In the genomic region with DNA sequence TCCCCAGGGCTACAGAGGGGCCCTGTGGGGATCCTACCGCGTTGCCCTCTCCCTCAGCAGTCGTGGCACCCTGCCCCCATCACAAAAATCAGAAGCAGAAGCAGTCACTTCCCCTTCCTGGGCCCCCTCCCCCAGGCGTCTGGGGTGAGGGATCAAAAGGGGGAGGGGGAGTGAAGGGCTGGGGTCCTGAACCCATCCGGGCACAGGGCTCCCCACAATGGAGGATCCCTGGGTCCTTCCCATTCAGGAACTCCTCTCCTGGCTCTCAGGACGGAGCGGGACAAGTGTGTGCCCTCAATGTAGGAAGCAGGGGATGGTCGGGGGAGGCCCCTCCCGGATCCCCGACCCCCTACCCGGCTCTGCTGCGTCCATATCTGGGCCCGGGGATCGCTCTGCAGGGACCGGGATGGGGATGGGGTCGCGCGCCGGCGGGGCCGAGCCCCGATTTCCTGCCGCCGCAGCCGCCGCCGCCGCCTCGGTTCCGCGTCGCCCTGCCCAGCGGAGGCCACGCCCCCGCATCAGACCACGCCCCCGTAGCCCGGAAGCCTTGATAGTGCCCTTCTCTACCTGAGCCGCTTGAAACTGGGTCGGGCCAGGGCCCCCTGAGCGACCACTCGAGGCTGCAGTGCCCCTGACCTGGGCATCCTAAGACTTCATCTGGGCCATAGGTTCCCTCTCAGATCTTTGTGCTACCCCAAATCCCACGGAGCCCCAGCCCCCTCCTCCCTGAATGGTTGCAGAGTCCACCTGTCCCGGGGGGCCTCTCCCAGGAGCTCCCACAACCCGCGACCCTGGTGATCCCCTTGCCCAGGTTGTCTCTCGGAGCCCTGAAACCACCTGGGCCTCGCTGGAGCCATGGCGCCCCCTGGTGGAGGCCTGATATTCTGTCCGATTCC, we compare ENCODE assay signal across 8 cellular contexts. TPM values are rescaled to one million over a fixed set of nuclear protein-coding genes. Genes with fewer than 3 reads are reported as not detected.
DNase-seq lines count a peak whose midpoint lies in the region; ATAC-seq and TF ChIP-seq lines count a peak whose summit lies in the region.

A gene with protein sequence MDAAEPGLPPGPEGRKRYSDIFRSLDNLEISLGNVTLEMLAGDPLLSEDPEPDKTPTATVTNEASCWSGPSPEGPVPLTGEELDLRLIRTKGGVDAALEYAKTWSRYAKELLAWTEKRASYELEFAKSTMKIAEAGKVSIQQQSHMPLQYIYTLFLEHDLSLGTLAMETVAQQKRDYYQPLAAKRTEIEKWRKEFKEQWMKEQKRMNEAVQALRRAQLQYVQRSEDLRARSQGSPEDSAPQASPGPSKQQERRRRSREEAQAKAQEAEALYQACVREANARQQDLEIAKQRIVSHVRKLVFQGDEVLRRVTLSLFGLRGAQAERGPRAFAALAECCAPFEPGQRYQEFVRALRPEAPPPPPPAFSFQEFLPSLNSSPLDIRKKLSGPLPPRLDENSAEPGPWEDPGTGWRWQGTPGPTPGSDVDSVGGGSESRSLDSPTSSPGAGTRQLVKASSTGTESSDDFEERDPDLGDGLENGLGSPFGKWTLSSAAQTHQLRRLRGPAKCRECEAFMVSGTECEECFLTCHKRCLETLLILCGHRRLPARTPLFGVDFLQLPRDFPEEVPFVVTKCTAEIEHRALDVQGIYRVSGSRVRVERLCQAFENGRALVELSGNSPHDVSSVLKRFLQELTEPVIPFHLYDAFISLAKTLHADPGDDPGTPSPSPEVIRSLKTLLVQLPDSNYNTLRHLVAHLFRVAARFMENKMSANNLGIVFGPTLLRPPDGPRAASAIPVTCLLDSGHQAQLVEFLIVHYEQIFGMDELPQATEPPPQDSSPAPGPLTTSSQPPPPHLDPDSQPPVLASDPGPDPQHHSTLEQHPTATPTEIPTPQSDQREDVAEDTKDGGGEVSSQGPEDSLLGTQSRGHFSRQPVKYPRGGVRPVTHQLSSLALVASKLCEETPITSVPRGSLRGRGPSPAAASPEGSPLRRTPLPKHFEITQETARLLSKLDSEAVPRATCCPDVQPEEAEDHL (minus strand): TSS at position 500 of the 896 bp plus-strand sequence. CDS start 128 bp downstream, at position 372.

- peak within 1 kb of the TSS; percentile 86 for H3K4me2 ChIP-seq in osteoblast (ENCODE audit: insufficient read depth, low read length)

- H3K27me3 ChIP-seq in osteoblast (ENCODE audit: insufficient read depth, low read length) = no peaks in the 10 kb centered on the region
- no peaks in the 10 kb centered on the region for H3K27me3 ChIP-seq in thyroid gland

- intact Hi-C loops in thyroid gland (cut with DNase I) = loop anchor here (2.0 kb wide), 1 partner anchor 109 kb away; no protein-coding TSS in a partner anchor

- peak within 1 kb of the TSS; percentile 91 for H3K4me3 ChIP-seq in Jurkat, Clone E6-1 (ENCODE audit: low read length)
- H3K4me3 ChIP-seq in osteoblast (ENCODE audit: insufficient read depth, low read length) (peak within 1 kb of the TSS; percentile 97), thyroid gland (replicated peaks in 1 of 3) (peak within 1 kb of the TSS; percentile 33 to 63 (median 52))

- H2AFZ ChIP-seq in osteoblast (ENCODE audit: low read length) = peak within 1 kb of the TSS; percentile 89

- peak; percentile 65 for ATAC-seq in GM21526 (IDR thresholded peaks at IDR 0.05; ENCODE audit: low FRiP score, unreplicated experiment)

- H3K9me3 ChIP-seq in osteoblast (ENCODE audit: low read depth, low read length) (no peaks in the 10 kb centered on the region), thyroid gland (no peaks in the 10 kb centered on the region)

- DNase-seq in DMS153 (lab: John Stamatoyannopoulos, UW) = peak; percentile 30
- DNase-seq in Jurkat, Clone E6-1 (ENCODE audit: low read depth, low spot score) = peak; percentile 49
- peak; percentile 52 for DNase-seq in SK-MEL-5 (ENCODE audit: low read depth, low spot score)
- DNase-seq in activated gamma-delta T cell treated with anti-CD3 and anti-CD28 coated beads, Interleukin-2, amount 50 U/mL, for 16 hours (ENCODE audit: low read depth) = peak; percentile 82
- no peak for DNase-seq in glomerular endothelial cell (ENCODE audit: extremely low read depth, low read depth, low spot score)
- peak; percentile 99 for DNase-seq in osteoblast (ENCODE audit: insufficient read length, low spot score, missing footprints)
- DNase-seq in thyroid gland = peak; percentile 78 to 82

- TF ChIP-seq CTCF in osteoblast (IDR thresholded peaks at IDR 0.05; ENCODE audit: extremely low read depth, low read depth, low read length) (peak; percentile 86), thyroid gland (IDR thresholded peaks at IDR 0.05) (peak; percentile 87 to 92 (median 90))

- H3K36me3 ChIP-seq in osteoblast (ENCODE audit: insufficient read depth, low read length) = peaks cover 34% of the 10 kb centered on the region
- H3K36me3 ChIP-seq in thyroid gland = peaks cover 27 to 32% of the 10 kb centered on the region in 2 donors

- in situ Hi-C loops in SK-MEL-5 (cut with HindIII; ENCODE audit: low pct_unique_long_range_greater_than_20kb, low sequenced_read_pairs) = no loop called here

- H3K4me1 ChIP-seq in osteoblast (ENCODE audit: insufficient read depth, low read length) = peaks cover 8% of the 10 kb centered on the region
- H3K4me1 ChIP-seq in thyroid gland = peaks cover 8 to 14% of the 10 kb centered on the region in 2 donors

- peak within 1 kb of the TSS; percentile 45 for H3K27ac ChIP-seq in osteoblast (ENCODE audit: low read depth, low read length)
- H3K27ac ChIP-seq in thyroid gland = peak within 1 kb of the TSS in 2 of 3 donors; percentile 27 to 32

- 1 to 4% methylated on average over 13 to 28 of the region's 50 CpGs for WGBS in thyroid gland, 2 donors

- peak in 1 of 2 donors; percentile 60 for TF ChIP-seq POLR2A in thyroid gland (IDR thresholded peaks at IDR 0.05)

- H4K20me1 ChIP-seq in osteoblast (ENCODE audit: insufficient read depth, low read length) = no peaks in the 10 kb centered on the region

- H3K79me2 ChIP-seq in osteoblast (ENCODE audit: insufficient read depth, low read length) = peaks cover 8% of the 10 kb centered on the region

RNA-seq across cellular contexts. Expression of the gene that starts here (rescaled TPM):
- 21.2 TPM for polyA plus RNA-seq in Jurkat, Clone E6-1 (2012; ENCODE audit: insufficient read depth, insufficient read length)
- 1.7 and 4.3 TPM in 2 replicates for total RNA-seq in SK-MEL-5 (2014; rRNA removed; shearing (Covaris generic))
- polyA plus RNA-seq in SK-MEL-5 (2015; cell fraction: cytosol; rRNA removed) = 13.3 and 23.6 TPM in 2 replicates
- polyA plus RNA-seq in SK-MEL-5 (2015; cell fraction: nucleus; rRNA removed) = 21.4 and 36.2 TPM in 2 replicates
- total RNA-seq in glomerular endothelial cell (13.6 and 22.5 TPM in 2 replicates), osteoblast (4.7 and 6.5 TPM in 2 replicates), thyroid gland (10 to 100 TPM; 12.9 to 23.5 (median 17.3) TPM)
